ENCODE assay signal across 13 cellular contexts in genomic region chr15:80183886-80184285, GRCh38. TPM values are rescaled to one million over a fixed set of nuclear protein-coding genes. Genes with fewer than 3 reads are reported as not detected.
A peak's percentile ranks its signal among the peaks of the same experiment; 100 is the strongest.
DNase-seq lines count a peak whose midpoint lies in the region; ATAC-seq and TF ChIP-seq lines count a peak whose summit lies in the region.
"Had no signal": no experiment of that assay in that cellular context is flagged by ENCODE, and none has a peak within 500 bp of the region (broad histone marks: within the 10 kb centered on the region; RNA-seq: fewer than 3 reads in every experiment).

No MANE protein-coding gene starts in this region.

- peaks cover 7% of the 10 kb centered on the region for H3K36me3 ChIP-seq in brain microvascular endothelial cell (replicated peaks)

- peak; percentile 43 for DNase-seq in AG08396 (ENCODE audit: low spot score)
- DNase-seq in HFFc6 = no peak
- DNase-seq in brain microvascular endothelial cell = no peak
- DNase-seq in left lobe of liver (ENCODE audit: low spot score) = no peak
- DNase-seq: activated CD4-positive, alpha-beta T cell treated with anti-CD3 and anti-CD28 coated beads for 36 hours; body of pancreas; NCI-H510A treated with DMSO at 0.1 percent for 48 hours had no signal

- peaks cover 3% of the 10 kb centered on the region for H3K9me3 Mint-ChIP-seq in HFFc6

- H3K27ac Mint-ChIP-seq in HFFc6 = no peak overlapping the region
- H3K27ac Mint-ChIP-seq: activated CD4-positive, alpha-beta T cell treated with anti-CD3 and anti-CD28 coated beads for 36 hours had no signal

- H3K4me3 ChIP-seq in brain microvascular endothelial cell (ENCODE audit: low read depth, low read length) = no peak overlapping the region
- H3K4me3 ChIP-seq: body of pancreas had no signal

- no peaks in the 10 kb centered on the region for H3K27me3 Mint-ChIP-seq in HFFc6 (ENCODE audit: insufficient read depth)
- H3K27me3 Mint-ChIP-seq: activated CD4-positive, alpha-beta T cell treated with anti-CD3 and anti-CD28 coated beads for 36 hours had no signal

- H3K4me3 Mint-ChIP-seq in HFFc6 = no peak overlapping the region
- H3K4me3 Mint-ChIP-seq: activated CD4-positive, alpha-beta T cell treated with anti-CD3 and anti-CD28 coated beads for 36 hours; CD14-positive monocyte had no signal

- H3K27ac ChIP-seq in brain microvascular endothelial cell = no peak overlapping the region
- H3K27ac ChIP-seq: body of pancreas, epithelial cell of prostate had no signal

- in situ Hi-C loops in brain microvascular endothelial cell (cut with HindIII; ENCODE audit: low pct_ligation_motif_present, low sequenced_read_pairs) = no loop called here

- H3K4me1 Mint-ChIP-seq in HFFc6 (ENCODE audit: low read depth) = peaks cover 35% of the 10 kb centered on the region
- H3K4me1 Mint-ChIP-seq: CD14-positive monocyte had no signal

- ATAC-seq in left lobe of liver = peak; percentile 30
- no peak for ATAC-seq in HG02970 (IDR thresholded peaks at IDR 0.05; ENCODE audit: low FRiP score, unreplicated experiment)
- ATAC-seq in HG02642 (IDR thresholded peaks at IDR 0.05; ENCODE audit: poor library complexity, unreplicated experiment) = no peak
- no peak for ATAC-seq in HG03460 (IDR thresholded peaks at IDR 0.05; ENCODE audit: unreplicated experiment)
- no peak for ATAC-seq in HG03520 (IDR thresholded peaks at IDR 0.05; ENCODE audit: unreplicated experiment)
- ATAC-seq: activated CD4-positive, alpha-beta T cell treated with anti-CD3 and anti-CD28 coated beads for 36 hours; body of pancreas had no signal

- TF ChIP-seq CTCF in HFFc6 (IDR thresholded peaks at IDR 0.05) (peak; percentile 17; the same call in 1 of the 2 replicates), brain microvascular endothelial cell (IDR thresholded peaks at IDR 0.05; ENCODE audit: low read depth, low read length, missing control alignments) (peak; percentile 49)

- no peaks in the 10 kb centered on the region for H3K27me3 ChIP-seq in brain microvascular endothelial cell (replicated peaks)
- H3K27me3 ChIP-seq: body of pancreas had no signal

- H3K36me3 Mint-ChIP-seq in HFFc6 (ENCODE audit: low read depth) = peaks cover 76% of the 10 kb centered on the region

RNA-seq across cellular contexts. Expression of gene FAH, which starts 31.1 kb away (rescaled TPM):
- total RNA-seq in HFFc6 (2021; fragmentation: NEBNext Ultra II Directional; extraction: Animal tissue kit (Norgen Biotek cat#: 25700)) = 10 to 100 TPM; 51.1 to 75.4 (median 61.1) TPM
- total RNA-seq in left lobe of liver = 215 TPM
